Comparison of ENCODE assay signal across 12 cellular contexts in genomic region chr2:112811276-112811831, GRCh38. TPM values are rescaled to one million over a fixed set of nuclear protein-coding genes. Genes with fewer than 3 reads are reported as not detected.
DNase-seq lines count a peak whose midpoint lies in the region; ATAC-seq, FAIRE-seq and TF ChIP-seq lines count a peak whose summit lies in the region.
"Had no signal": no experiment of that assay in that cellular context is flagged by ENCODE, and none has a peak within 500 bp of the region (broad histone marks: within the 10 kb centered on the region; RNA-seq: fewer than 3 reads in every experiment).

No MANE protein-coding gene starts in this region.

- no peak for FAIRE-seq in H54 (lab: Jason Lieb, UNC)

- BruUV-seq in Calu3 (replicated peaks; lab: Mats Ljungman, UMichigan) (TSS peak; percentile 61), PC-3 (replicated peaks; lab: Mats Ljungman, UMichigan) (no TSS peak)

- H3K4me1 ChIP-seq in PC-3 (ENCODE audit: insufficient read depth, low read length) (peaks cover 19% of the 10 kb centered on the region), neutrophil (ENCODE audit: control insufficient read depth in 1 of 2, insufficient read depth in 1 of 2, low read depth in 1 of 2, low read length in 1 of 2) (peaks cover 10 to 17% of the 10 kb centered on the region in 2 experiments)

- POLR2A ChIA-PET in PC-3 (lab: Charles Lee; ENCODE audit: unreplicated experiment), result no interaction called here

- H3K4me3 ChIP-seq in PC-3 (ENCODE audit: low read length) (no peak overlapping the region), neutrophil (ENCODE audit: low read depth in 1 of 2, low read length in 1 of 2) (no peak overlapping the region)

- no peaks in the 10 kb centered on the region for H3F3A ChIP-seq in PC-3 (ENCODE audit: low read length, unreplicated experiment)

- H4K20me1 ChIP-seq in PC-3 (ENCODE audit: low read length), result no peaks in the 10 kb centered on the region

- H3K9ac ChIP-seq in PC-3 (ENCODE audit: low read length), result peak overlapping the region; percentile 33

- no peaks in the 10 kb centered on the region for H3K79me2 ChIP-seq in PC-3 (ENCODE audit: low read length)

- no peak for TF ChIP-seq CTCF in Calu3 (IDR thresholded peaks at IDR 0.05; ENCODE audit: unreplicated experiment)
- TF ChIP-seq CTCF in PC-3 (conservative IDR thresholded peaks at IDR 0.05; ENCODE audit: low read depth, low read length), result no peak
- no peak for TF ChIP-seq CTCF in chondrocyte (IDR thresholded peaks at IDR 0.05)
- TF ChIP-seq CTCF in neutrophil (IDR thresholded peaks at IDR 0.05), result no peak

- H3K9me3 Mint-ChIP-seq in Calu3 (ENCODE audit: low read depth, unreplicated experiment) (peaks cover 14% of the 10 kb centered on the region), chondrocyte (ENCODE audit: low read depth) (peaks cover 12% of the 10 kb centered on the region)

- ATAC-seq in PC-3, result no peak

- H3K27me3 Mint-ChIP-seq in Calu3 (ENCODE audit: unreplicated experiment), result no peaks in the 10 kb centered on the region
- H3K27me3 Mint-ChIP-seq in chondrocyte (ENCODE audit: low read depth), result no peaks in the 10 kb centered on the region
- H3K27me3 Mint-ChIP-seq: naive B cell had no signal

- H3K36me3 Mint-ChIP-seq in Calu3 (ENCODE audit: insufficient read depth, unreplicated experiment) (peaks cover 23% of the 10 kb centered on the region), chondrocyte (ENCODE audit: low read depth) (peaks cover 6% of the 10 kb centered on the region)

- H3K9me3 ChIP-seq in PC-3 (ENCODE audit: low read length), result no peaks in the 10 kb centered on the region
- no peaks in the 10 kb centered on the region for H3K9me3 ChIP-seq in neutrophil

- peak overlapping the region; percentile 51 for H2AFZ ChIP-seq in PC-3 (ENCODE audit: low read length)

- intact Hi-C loops in Calu3 (cut with micrococcal nuclease; ENCODE audit: unreplicated experiment), result loop anchor here (5.0 kb wide), 2 partner anchors 56 to 71 kb away; no protein-coding TSS in a partner anchor
- intact Hi-C loops in PC-3 (cut with micrococcal nuclease), result no loop called here

- H3K4me2 ChIP-seq in PC-3 (ENCODE audit: low read length), result peak overlapping the region; percentile 21; the same call in 1 of the 2 replicates

- H3K27me3 ChIP-seq in PC-3 (ENCODE audit: low read length), result no peaks in the 10 kb centered on the region
- no peaks in the 10 kb centered on the region for H3K27me3 ChIP-seq in neutrophil

- peaks cover 71% of the 10 kb centered on the region for H3K4me1 Mint-ChIP-seq in Calu3 (ENCODE audit: low read depth, unreplicated experiment)
- peaks cover 37% of the 10 kb centered on the region for H3K4me1 Mint-ChIP-seq in chondrocyte (ENCODE audit: low read depth)

- H3K4me3 Mint-ChIP-seq in Calu3 (ENCODE audit: low read depth, unreplicated experiment), result no peak overlapping the region
- no peak overlapping the region for H3K4me3 Mint-ChIP-seq in chondrocyte (ENCODE audit: unreplicated experiment)
- H3K4me3 Mint-ChIP-seq: immature natural killer cell, naive B cell had no signal

- DNase-seq in Calu3, result no peak
- DNase-seq in PC-3, result no peak
- no peak for DNase-seq in chondrocyte (ENCODE audit: low spot score)
- no peak for DNase-seq in H54 (ENCODE audit: insufficient read length, low spot score)
- no peak for DNase-seq in SKM-1 (lab: John Stamatoyannopoulos, UW; ENCODE audit: unreplicated experiment)
- no peak for DNase-seq in NCI-H2227 (lab: John Stamatoyannopoulos, UW; ENCODE audit: unreplicated experiment)
- DNase-seq: cortex of kidney, immature natural killer cell, naive B cell, NCI-H2081 had no signal

- no peaks in the 10 kb centered on the region for H3K9me2 ChIP-seq in PC-3 (replicated peaks; ENCODE audit: low read length)

- H3K27ac ChIP-seq in PC-3 (ENCODE audit: low read length), result peak overlapping the region; percentile 85
- peak overlapping the region; percentile 46 for H3K27ac ChIP-seq in neutrophil

- H3K27ac Mint-ChIP-seq in Calu3 (ENCODE audit: unreplicated experiment), result peak overlapping the region; percentile 89
- peak overlapping the region; percentile 89 for H3K27ac Mint-ChIP-seq in chondrocyte (ENCODE audit: unreplicated experiment)

- no peak for TF ChIP-seq POLR2A in H54 (IDR thresholded peaks at IDR 0.05; ENCODE audit: low read depth, low read length)

- H3K36me3 ChIP-seq in PC-3 (ENCODE audit: low read depth, low read length), result no peaks in the 10 kb centered on the region
- H3K36me3 ChIP-seq in neutrophil, result no peaks in the 10 kb centered on the region

- CTCF ChIA-PET in Calu3 (lab: Charles Lee) (interaction anchor here (0.6 to 0.9 kb wide), 3 partner anchors 70 to 185 kb away, joined by 3 read pairs; no protein-coding TSS in a partner anchor), PC-3 (lab: Charles Lee) (no interaction called here)

RNA-seq across cellular contexts. Expression of gene IL1B, which starts 25.2 kb away (rescaled TPM):
- 4.1 and 15.5 TPM in 2 replicates for total RNA-seq in Calu3 (2022)
- 48.4 and 67.5 TPM in 2 replicates for total RNA-seq in PC-3 (2014; rRNA removed)
- total RNA-seq in chondrocyte, result not detected in 3 replicates

RNA-seq across cellular contexts. Expression of gene IL1A, which starts 27.1 kb away (rescaled TPM):
- total RNA-seq in Calu3 (2022), result 6.4 and 14.4 TPM in 2 replicates
- 0.11 TPM in 1 of 2 replicates, not detected in the other for total RNA-seq in PC-3 (2014; rRNA removed)
- total RNA-seq in chondrocyte, result not detected in 3 replicates
- total RNA-seq: LHCN-M2 had no signal

RNA-seq across cellular contexts. Expression of gene CKAP2L, which starts 46.9 kb away (rescaled TPM):
- total RNA-seq in Calu3 (2022) (27.4 and 42.5 TPM in 2 replicates), PC-3 (2014; rRNA removed) (16.0 and 20.7 TPM in 2 replicates), chondrocyte (3.4 to 6.1 TPM (median 5.1 TPM) in 3 replicates)
